Comparison of ENCODE assay signal across 9 cellular contexts in genomic region chr22:38230108-38230825, GRCh38. TPM values are rescaled to one million over a fixed set of nuclear protein-coding genes. Genes with fewer than 3 reads are reported as not detected.
DNase-seq lines count a peak whose midpoint lies in the region; ATAC-seq and TF ChIP-seq lines count a peak whose summit lies in the region.
"Had no signal": no experiment of that assay in that cellular context is flagged by ENCODE, and none has a peak within 500 bp of the region (broad histone marks: within the 10 kb centered on the region; RNA-seq: fewer than 3 reads in every experiment).

No MANE protein-coding gene starts in this region.

- intact Hi-C loops in ovary (cut with DNase I) = no loop called here

- ATAC-seq in activated T-cell treated with anti-CD3 and anti-CD28 coated beads, Interleukin-2, amount 50 U/mL, for 72 hours (replicated peaks in 1 of 2) = peak in 1 of 2 donors; percentile 48
- no peak for ATAC-seq in GM19395 (IDR thresholded peaks at IDR 0.05; ENCODE audit: unreplicated experiment)

- no peaks in the 10 kb centered on the region for H3K27me3 ChIP-seq in DOHH2 (ENCODE audit: control insufficient read depth, low read length)
- H3K27me3 ChIP-seq in MM.1S (replicated peaks; ENCODE audit: insufficient read depth, low read length) = no peaks in the 10 kb centered on the region
- H3K27me3 ChIP-seq in ovary = no peaks in the 10 kb centered on the region

- TF ChIP-seq EP300 in ovary (IDR thresholded peaks at IDR 0.05) = no peak

- H3K9ac ChIP-seq in MM.1S (ENCODE audit: low read length) = no peak overlapping the region

- peaks cover 0 to 3% of the 10 kb centered on the region in 2 donors for H3K36me3 Mint-ChIP-seq in activated T-cell treated with anti-CD3 and anti-CD28 coated beads, Interleukin-2, amount 50 U/mL, for 72 hours (ENCODE audit: insufficient read depth in 2 of 2)

- H3K79me2 ChIP-seq in DOHH2 (ENCODE audit: control insufficient read depth, low read length) (no peaks in the 10 kb centered on the region), MM.1S (ENCODE audit: low read length) (peaks cover 43% of the 10 kb centered on the region)

- H3K36me3 ChIP-seq in DOHH2 (ENCODE audit: control insufficient read depth, low read length) (no peaks in the 10 kb centered on the region), MM.1S (replicated peaks; ENCODE audit: insufficient read depth, low read length) (peaks cover 20% of the 10 kb centered on the region), ovary (no peaks in the 10 kb centered on the region)

- DNase-seq in MM.1S (no peak), foreskin melanocyte (peak; percentile 21), retinal pigment epithelial cell (ENCODE audit: low read depth) (no peak), ovary (no peak), COLO829 (ENCODE audit: low spot score) (no peak)
- DNase-seq in activated T-cell treated with anti-CD3 and anti-CD28 coated beads, Interleukin-2, amount 50 U/mL, for 72 hours = peak; percentile 39 to 47

- no peaks in the 10 kb centered on the region for H3K4me1 Mint-ChIP-seq in activated T-cell treated with anti-CD3 and anti-CD28 coated beads, Interleukin-2, amount 50 U/mL, for 72 hours (ENCODE audit: low read depth)
- H3K4me1 Mint-ChIP-seq: nephron had no signal

- H3K9me3 ChIP-seq in DOHH2 (ENCODE audit: control insufficient read depth, insufficient read depth, low read length) = no peaks in the 10 kb centered on the region
- no peaks in the 10 kb centered on the region for H3K9me3 ChIP-seq in MM.1S (replicated peaks; ENCODE audit: insufficient read depth, low read length)
- no peaks in the 10 kb centered on the region for H3K9me3 ChIP-seq in ovary

- no peaks in the 10 kb centered on the region for H3K27me3 Mint-ChIP-seq in activated T-cell treated with anti-CD3 and anti-CD28 coated beads, Interleukin-2, amount 50 U/mL, for 72 hours (ENCODE audit: low read depth)

- TF ChIP-seq CTCF in DOHH2 (IDR thresholded peaks at IDR 0.05; ENCODE audit: low read depth, low read length, poor library complexity, severe bottlenecking) = peak; percentile 43
- peak; percentile 12; the same call in 1 of the 2 replicates for TF ChIP-seq CTCF in MM.1S (IDR thresholded peaks at IDR 0.05; ENCODE audit: low read length)
- TF ChIP-seq CTCF in retinal pigment epithelial cell (conservative IDR thresholded peaks at IDR 0.05; ENCODE audit: low read depth, low read length) = peak; percentile 35
- peak in 1 of 3 donors; percentile 45 for TF ChIP-seq CTCF in ovary (IDR thresholded peaks at IDR 0.05)

- no peaks in the 10 kb centered on the region for H4K20me1 ChIP-seq in DOHH2 (ENCODE audit: control insufficient read depth, insufficient read depth, low read depth, low read length)
- H4K20me1 ChIP-seq in MM.1S (ENCODE audit: insufficient read depth, low read length) = no peaks in the 10 kb centered on the region

- H2AFZ ChIP-seq in MM.1S (ENCODE audit: low read length) = no peak overlapping the region

- H3F3A ChIP-seq in DOHH2 (ENCODE audit: control insufficient read depth, insufficient read depth) (no peaks in the 10 kb centered on the region), MM.1S (ENCODE audit: insufficient read depth, low read length) (no peaks in the 10 kb centered on the region)

- no peak overlapping the region for H3K27ac ChIP-seq in DOHH2 (ENCODE audit: low read depth, low read length)
- no peak overlapping the region for H3K27ac ChIP-seq in MM.1S (ENCODE audit: low read length)
- H3K27ac ChIP-seq in ovary = peak overlapping the region in 1 of 2 donors; percentile 66

- TF ChIP-seq POLR2A in ovary (IDR thresholded peaks at IDR 0.05) = no peak

- H3K4me1 ChIP-seq in DOHH2 (ENCODE audit: control insufficient read depth, low read length) (no peaks in the 10 kb centered on the region), MM.1S (ENCODE audit: low read length) (peaks cover 11% of the 10 kb centered on the region; the same call in 1 of the 2 replicates), ovary (ENCODE audit: insufficient read depth) (peaks cover 7% of the 10 kb centered on the region)

- WGBS in ovary, 3 donors = 66 to 93% (median 81%) methylated on average over 11 to 14 of the region's 15 CpGs

- H3K27ac Mint-ChIP-seq in activated T-cell treated with anti-CD3 and anti-CD28 coated beads, Interleukin-2, amount 50 U/mL, for 72 hours = no peak overlapping the region
- H3K27ac Mint-ChIP-seq: nephron had no signal

- H3K9me3 Mint-ChIP-seq in activated T-cell treated with anti-CD3 and anti-CD28 coated beads, Interleukin-2, amount 50 U/mL, for 72 hours = no peaks in the 10 kb centered on the region
- H3K9me3 Mint-ChIP-seq: nephron had no signal

- H3K4me2 ChIP-seq in DOHH2 (ENCODE audit: low read length) (no peak overlapping the region), MM.1S (ENCODE audit: low read depth, low read length) (no peak overlapping the region)

- no peak overlapping the region for H3K4me3 Mint-ChIP-seq in activated T-cell treated with anti-CD3 and anti-CD28 coated beads, Interleukin-2, amount 50 U/mL, for 72 hours
- H3K4me3 Mint-ChIP-seq: nephron had no signal

- H3K9me2 ChIP-seq in DOHH2 (replicated peaks; ENCODE audit: control insufficient read depth, low read length) (no peaks in the 10 kb centered on the region), MM.1S (replicated peaks; ENCODE audit: insufficient read depth, low read length) (no peaks in the 10 kb centered on the region)

- no peak overlapping the region for H3K4me3 ChIP-seq in DOHH2 (ENCODE audit: low read length)
- no peak overlapping the region for H3K4me3 ChIP-seq in MM.1S (ENCODE audit: low read length)
- no peak overlapping the region for H3K4me3 ChIP-seq in retinal pigment epithelial cell (ENCODE audit: low read length)
- no peak overlapping the region for H3K4me3 ChIP-seq in ovary

RNA-seq across cellular contexts. Expression of gene MAFF, which starts 28.5 kb away (rescaled TPM):
- total RNA-seq in activated T-cell treated with anti-CD3 and anti-CD28 coated beads, Interleukin-2, amount 50 U/mL, for 72 hours = 10 to 100 TPM; 15.6 to 20.3 TPM
- 100 to 1,000 TPM in 1 of 7 donors, 10 to 100 TPM in 6; 15.0 to 153 (median 19.4) TPM for total RNA-seq in ovary
- 10 to 100 TPM; 13.3 to 25.2 TPM for polyA plus RNA-seq in ovary

RNA-seq across cellular contexts. Expression of gene TMEM184B, which starts 42.5 kb away (rescaled TPM):
- 10 to 100 TPM; 22.9 to 27.5 TPM for total RNA-seq in activated T-cell treated with anti-CD3 and anti-CD28 coated beads, Interleukin-2, amount 50 U/mL, for 72 hours
- total RNA-seq in ovary = 10 to 100 TPM; 24.9 to 48.3 (median 38.6) TPM
- 10 to 100 TPM; 15.3 to 30.3 TPM for polyA plus RNA-seq in ovary

RNA-seq across cellular contexts. Expression of gene PLA2G6, which starts 48.6 kb away (rescaled TPM):
- total RNA-seq in activated T-cell treated with anti-CD3 and anti-CD28 coated beads, Interleukin-2, amount 50 U/mL, for 72 hours = 100 to 1,000 TPM in 1 of 2 donors, 10 to 100 TPM in 1; 87.5 to 102 TPM
- total RNA-seq in ovary = 10 to 100 TPM; 22.5 to 60.5 (median 39.4) TPM
- polyA plus RNA-seq in ovary = 10 to 100 TPM; 16.4 to 68.4 TPM

Comparison
In these comparisons a context has a peak if more than half of its experiments do, and no peak if none do; other contexts are left out.
1. DNase-seq: peak in activated T-cell treated with anti-CD3 and anti-CD28 coated beads, Interleukin-2, amount 50 U/mL, for 72 hours (2 of 2) and foreskin melanocyte (single experiment); none in MM.1S (single experiment), retinal pigment epithelial cell (single experiment), ovary (0 of 5) and COLO829 (single experiment).